ENCODE assay signal across 8 cellular contexts in genomic region chr3:158801696-158802398, GRCh38. TPM values are rescaled to one million over a fixed set of nuclear protein-coding genes. Genes with fewer than 3 reads are reported as not detected.
A peak's percentile ranks its signal among the peaks of the same experiment; 100 is the strongest.
DNase-seq lines count a peak whose midpoint lies in the region; ATAC-seq and TF ChIP-seq lines count a peak whose summit lies in the region.

TSS of gene MFSD1 (plus strand) at chr3:158802054. CDS start at chr3:158802153, 99 bp downstream.

- H4K91ac ChIP-seq in H9 (ENCODE audit: insufficient read length, low read depth, low read length): no peak within 1 kb of the TSS

- no peak within 1 kb of the TSS for H2BK12ac ChIP-seq in H9 (ENCODE audit: insufficient read length, low read depth, low read length)

- no peak within 1 kb of the TSS for H2BK20ac ChIP-seq in H9 (ENCODE audit: low read depth, low read length, poor library complexity, severe bottlenecking)

- peak within 1 kb of the TSS; percentile 60 for H3K9ac ChIP-seq in H9 (ENCODE audit: extremely low read depth, insufficient read length, low read length)

- H3K27me3 ChIP-seq in H9 (ENCODE audit: insufficient read depth, low read length) (peaks cover 10% of the 10 kb centered on the region; the same call in 1 of the 2 replicates), MG63 (no peaks in the 10 kb centered on the region)

- H3K36me3 ChIP-seq in MG63: peaks cover 3% of the 10 kb centered on the region; the same call in 1 of the 2 replicates

- no peaks in the 10 kb centered on the region for H3K79me1 ChIP-seq in H9 (ENCODE audit: insufficient read depth, low read depth, low read length, poor library complexity, severe bottlenecking)

- no peaks in the 10 kb centered on the region for H3K9me3 Mint-ChIP-seq in H9
- H3K9me3 Mint-ChIP-seq in natural killer cell treated with Interleukin-12 subunit alpha and Interleukin-12 subunit beta and Interleukin-15 and Interleukin-18, amount 100 ng/mL, for 72 hours: no peaks in the 10 kb centered on the region

- H3K4ac ChIP-seq in H9 (ENCODE audit: low read depth, low read length): no peak within 1 kb of the TSS

- WGBS in H9 (ENCODE audit: extremely low coverage, insufficient read length, low lambda C conversion rate): no CpG with 5 or more reads among the region's 60 CpGs

- H3K27me3 Mint-ChIP-seq in H9 (ENCODE audit: low read depth): peaks cover 37% of the 10 kb centered on the region
- no peaks in the 10 kb centered on the region for H3K27me3 Mint-ChIP-seq in natural killer cell treated with Interleukin-12 subunit alpha and Interleukin-12 subunit beta and Interleukin-15 and Interleukin-18, amount 100 ng/mL, for 72 hours

- H4K5ac ChIP-seq in H9 (ENCODE audit: insufficient read length, low read depth, low read length): no peak within 1 kb of the TSS

- no peak within 1 kb of the TSS for H3K23ac ChIP-seq in H9 (ENCODE audit: insufficient read length, low read depth, low read length)

- H2BK15ac ChIP-seq in H9 (ENCODE audit: low read depth, low read length): no peak within 1 kb of the TSS

- H3K27ac ChIP-seq in H9 (ENCODE audit: insufficient read length, low read depth, low read length): no peak within 1 kb of the TSS

- peaks cover 10 to 14% of the 10 kb centered on the region in 2 experiments for H3K4me1 Mint-ChIP-seq in H9
- peaks cover 9 to 21% of the 10 kb centered on the region in 2 donors for H3K4me1 Mint-ChIP-seq in natural killer cell treated with Interleukin-12 subunit alpha and Interleukin-12 subunit beta and Interleukin-15 and Interleukin-18, amount 100 ng/mL, for 72 hours (ENCODE audit: low read depth in 2 of 2)

- no peak within 1 kb of the TSS for H3T11ph ChIP-seq in H9 (ENCODE audit: low read length)

- peaks cover 7% of the 10 kb centered on the region for H3K23me2 ChIP-seq in H9 (ENCODE audit: insufficient read length, low read depth, low read length, poor library complexity, severe bottlenecking)

- H3K36me3 Mint-ChIP-seq in H9 (ENCODE audit: insufficient read depth in 1 of 3, low read depth in 3 of 3): no peaks in the 10 kb centered on the region
- no peaks in the 10 kb centered on the region for H3K36me3 Mint-ChIP-seq in natural killer cell treated with Interleukin-12 subunit alpha and Interleukin-12 subunit beta and Interleukin-15 and Interleukin-18, amount 100 ng/mL, for 72 hours

- no peaks in the 10 kb centered on the region for H3K9me3 ChIP-seq in H9 (ENCODE audit: control insufficient read depth, low read depth, low read length)
- no peaks in the 10 kb centered on the region for H3K9me3 ChIP-seq in MG63

- H4K20me1 ChIP-seq in H9 (ENCODE audit: control insufficient read depth, insufficient read depth, insufficient read length): no peaks in the 10 kb centered on the region

- no peak within 1 kb of the TSS for H2BK5ac ChIP-seq in H9 (ENCODE audit: insufficient read length, low read length)

- H3K4me1 ChIP-seq in H9 (ENCODE audit: insufficient read depth, low read length): no peaks in the 10 kb centered on the region

- no peak within 1 kb of the TSS; the same call in 1 of the 2 replicates for H3K14ac ChIP-seq in H9 (ENCODE audit: insufficient read depth, low read length)

- peak within 1 kb of the TSS; percentile 99 for H3K4me2 ChIP-seq in H9 (ENCODE audit: insufficient read depth, insufficient read length, low read length)

- peak; percentile 97 for DNase-seq in ELR (ENCODE audit: low read depth)
- peak; percentile 92 for DNase-seq in H9
- peak; percentile 96 for DNase-seq in MG63
- peak; percentile 87 to 94 for DNase-seq in SHP77 (lab: John Stamatoyannopoulos, UW)
- peak; percentile 83 for DNase-seq in activated effector memory CD4-positive, alpha-beta T cell treated with Interleukin-2 at 50 U/mL for 16 hours
- DNase-seq in fibroblast of pulmonary artery (ENCODE audit: low read depth): peak; percentile 93
- peak; percentile 92 for DNase-seq in natural killer cell treated with Interleukin-12 subunit alpha and Interleukin-12 subunit beta and Interleukin-15 and Interleukin-18, amount 100 ng/mL, for 72 hours (ENCODE audit: low spot score)
- peak; percentile 90 for DNase-seq in stimulated activated naive CD8-positive, alpha-beta T cell treated with anti-CD3 and anti-CD28 coated beads, Interleukin-15, Interleukin-2, amounts not matched to agents 100 U/mL and 50 U/mL, for 24 hours

- no peak within 1 kb of the TSS for H2BK120ac ChIP-seq in H9 (ENCODE audit: low read depth, low read length, poor library complexity, severe bottlenecking)

- H2AK5ac ChIP-seq in H9 (ENCODE audit: insufficient read length, low read length): no peak within 1 kb of the TSS

- H2AFZ ChIP-seq in H9 (ENCODE audit: low read length): peak within 1 kb of the TSS; percentile 75

- H3K4me3 ChIP-seq in MG63: peak within 1 kb of the TSS; percentile 86
- peak within 1 kb of the TSS; percentile 87 for H3K4me3 ChIP-seq in fibroblast of pulmonary artery (replicated peaks; ENCODE audit: low read depth, low read length)

- no peak within 1 kb of the TSS for H4K8ac ChIP-seq in H9 (replicated peaks; ENCODE audit: insufficient read length, low read depth, low read length)

- peak within 1 kb of the TSS; percentile 82 to 90 for H3K4me3 Mint-ChIP-seq in H9
- H3K4me3 Mint-ChIP-seq in natural killer cell treated with Interleukin-12 subunit alpha and Interleukin-12 subunit beta and Interleukin-15 and Interleukin-18, amount 100 ng/mL, for 72 hours: peak within 1 kb of the TSS; percentile 85

- no peak for TF ChIP-seq CTCF in H9 (conservative IDR thresholded peaks at IDR 0.05)
- no peak for TF ChIP-seq CTCF in fibroblast of pulmonary artery (IDR thresholded peaks at IDR 0.05; ENCODE audit: low read length, missing control alignments)

- no peaks in the 10 kb centered on the region for H3K79me2 ChIP-seq in H9 (ENCODE audit: insufficient read depth, low read length)

- H3K27ac Mint-ChIP-seq in H9: no peak within 1 kb of the TSS
- peak within 1 kb of the TSS; percentile 70 to 88 for H3K27ac Mint-ChIP-seq in natural killer cell treated with Interleukin-12 subunit alpha and Interleukin-12 subunit beta and Interleukin-15 and Interleukin-18, amount 100 ng/mL, for 72 hours

- H3K56ac ChIP-seq in H9 (ENCODE audit: insufficient read length, low read depth, low read length): no peak within 1 kb of the TSS

- peak; percentile 98 for ATAC-seq in natural killer cell treated with Interleukin-12 subunit alpha and Interleukin-12 subunit beta and Interleukin-15 and Interleukin-18, amount 100 ng/mL, for 72 hours
- ATAC-seq in stimulated activated naive CD8-positive, alpha-beta T cell treated with anti-CD3 and anti-CD28 coated beads, Interleukin-15, Interleukin-2, amounts not matched to agents 100 U/mL and 50 U/mL, for 24 hours: peak; percentile 95

- no peak within 1 kb of the TSS for H3K18ac ChIP-seq in H9 (ENCODE audit: insufficient read length, low read depth, low read length)

RNA-seq across cellular contexts. Expression of gene MFSD1, which starts in this region (rescaled TPM):
- 9.5 and 10.4 TPM in 2 replicates for total RNA-seq in H9 (2021)
- 122 and 152 TPM in 2 replicates for total RNA-seq in MG63 (2014; rRNA removed; shearing (Covaris generic); ENCODE audit: low replicate concordance)
- 10 to 100 TPM; 21.9 to 25.5 TPM for total RNA-seq in natural killer cell treated with Interleukin-12 subunit alpha and Interleukin-12 subunit beta and Interleukin-15 and Interleukin-18, amount 100 ng/mL, for 72 hours

Comparison
In these comparisons a context has a peak if more than half of its experiments do, and no peak if none do; other contexts are left out.
1. H3K27ac Mint-ChIP-seq: peak in natural killer cell treated with Interleukin-12 subunit alpha and Interleukin-12 subunit beta and Interleukin-15 and Interleukin-18, amount 100 ng/mL, for 72 hours (2 of 2); none in H9 (0 of 3).
2. Peak in every context shown above with its lines, with median percentiles within 50 percentile points of each other: DNase-seq.